ENCODE assay signal across 8 cellular contexts in the genomic region with DNA sequence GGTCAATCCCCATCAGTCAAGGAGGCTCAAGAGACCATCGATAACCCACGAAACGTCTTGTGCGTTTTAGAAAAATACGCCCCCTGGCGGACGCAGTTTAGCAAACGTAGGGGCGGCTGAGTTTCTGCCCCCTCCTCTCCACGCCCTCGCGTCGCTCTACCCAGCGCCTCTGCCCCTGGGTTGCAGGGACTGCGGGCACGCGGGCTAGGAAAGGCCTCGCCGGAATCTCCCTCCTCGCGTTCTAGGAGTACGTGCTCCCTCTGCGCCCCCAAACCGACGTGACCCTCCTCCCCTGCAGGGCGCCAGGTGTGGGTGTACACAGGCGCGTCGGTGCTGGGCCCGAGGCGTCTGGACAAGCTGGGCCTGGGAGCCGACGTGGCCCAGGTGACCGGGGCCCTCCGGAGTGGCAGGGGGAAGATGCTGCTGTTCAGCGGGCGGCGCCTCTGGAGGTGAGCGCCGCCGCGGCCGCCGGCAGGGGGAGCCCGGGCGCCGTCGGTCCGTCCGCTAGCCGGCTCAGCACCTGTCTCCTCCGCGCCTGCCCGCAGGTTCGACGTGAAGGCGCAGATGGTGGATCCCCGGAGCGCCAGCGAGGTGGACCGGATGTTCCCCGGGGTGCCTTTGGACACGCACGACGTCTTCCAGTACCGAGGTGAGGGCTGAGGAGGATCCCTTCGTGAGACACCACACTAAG. TPM values are rescaled to one million over a fixed set of nuclear protein-coding genes. Genes with fewer than 3 reads are reported as not detected.
DNase-seq lines count a peak whose midpoint lies in the region; ATAC-seq, FAIRE-seq and TF ChIP-seq lines count a peak whose summit lies in the region.

No MANE protein-coding gene starts in this region.

- peaks cover 10% of the 10 kb centered on the region for H3K4me1 ChIP-seq in GM12878 (ENCODE audit: control insufficient read depth, insufficient read depth, low read length)

- no peak overlapping the region for H3K4me3 ChIP-seq in GM12878

- SMC1A ChIA-PET in GM12878 (lab: Charles Lee; ENCODE audit: uncharacterized antibody, unreplicated experiment) = interaction anchor here (0.6 to 2.0 kb wide), 17 partner anchors 12 to 472 kb away, joined by 3 to 12 read pairs (median 4); a partner anchor contains a TSS

- no peaks in the 10 kb centered on the region; the same call in 2 of the 3 replicates for H3K9me3 ChIP-seq in GM12878 (replicated peaks; ENCODE audit: control insufficient read depth, insufficient read depth, low read length)

- H3K79me2 ChIP-seq in GM12878 (ENCODE audit: control insufficient read depth, insufficient read depth, low read length) = no peaks in the 10 kb centered on the region

- 3% methylated on average over 64 of the region's 67 CpGs for WGBS in GM12878 (ENCODE audit: insufficient coverage, insufficient replicate concordance, low lambda C conversion rate, missing lambda C conversion rate)

- H3K36me3 ChIP-seq in GM12878 (ENCODE audit: control insufficient read depth in 2 of 2, insufficient read depth in 2 of 2, low read length in 1 of 2) = no peaks in the 10 kb centered on the region

- no peak overlapping the region for H3K27ac ChIP-seq in GM12878 (ENCODE audit: control insufficient read depth, insufficient read depth)

- H3K27ac Mint-ChIP-seq in HFFc6 = no peak overlapping the region

- POLR2A ChIA-PET in GM12878 (lab: Charles Lee) = interaction anchor here (0.7 kb wide), 1 partner anchor 105 kb away, joined by 6 read pairs; no protein-coding TSS in a partner anchor

- peaks cover 6% of the 10 kb centered on the region; the same call in 1 of the 2 replicates for H3K36me3 Mint-ChIP-seq in HFFc6 (ENCODE audit: low read depth)

- H3K4me1 Mint-ChIP-seq in HFFc6 (ENCODE audit: low read depth) = peaks cover 11% of the 10 kb centered on the region; the same call in 1 of the 2 replicates

- no peaks in the 10 kb centered on the region for H4K20me1 ChIP-seq in GM12878 (ENCODE audit: control insufficient read depth, insufficient read depth)

- RAD21 ChIA-PET in GM12878 (lab: Charles Lee; ENCODE audit: unreplicated experiment) = interaction anchor here (0.7 to 6.6 kb wide), 16 partner anchors 9 to 424 kb away, joined by 3 to 66 read pairs (median 4); a partner anchor contains a TSS

- no peak overlapping the region for H3K9ac ChIP-seq in GM12878 (ENCODE audit: control insufficient read depth, insufficient read depth, low read length)

- FAIRE-seq in GM12878 (lab: Jason Lieb, UNC) = peak; percentile 57

- intact Hi-C loops in GM12878 (cut with micrococcal nuclease; ENCODE audit: unreplicated experiment) = loop anchor here (1.0 to 5.0 kb wide), 4 partner anchors 27 to 335 kb away; a partner anchor contains a TSS

- TF ChIP-seq POLR2A in GM12878 (IDR thresholded peaks at IDR 0.05; ENCODE audit: low read depth, low read length) = no peak

- no peak overlapping the region; the same call in 1 of the 2 replicates for H2AFZ ChIP-seq in GM12878 (ENCODE audit: control insufficient read depth, low read depth, low read length)

- CTCF ChIA-PET in GM12878 (lab: Yijun Ruan, JAX) = interaction anchor here (0.6 to 11.5 kb wide), 45 partner anchors 8 to 549 kb away, joined by 3 to 190 read pairs (median 5); a partner anchor contains a TSS

- peak; percentile 51 for TF ChIP-seq RAD21 in GM12878 (IDR thresholded peaks at IDR 0.05; ENCODE audit: insufficient read depth, low read depth, low read length)

- BruUV-seq in GM12878 (replicated peaks; lab: Mats Ljungman, UMichigan) = no TSS peak

- H3K4me2 ChIP-seq in GM12878 (ENCODE audit: control insufficient read depth, insufficient read depth) = peak overlapping the region; percentile 3; the same call in 1 of the 2 replicates

- DNase-seq in DMS53 (lab: John Stamatoyannopoulos, UW) (peak; percentile 91), HFFc6 (no peak), NCI-H2029 (lab: John Stamatoyannopoulos, UW) (peak; percentile 60), T1000 (lab: John Stamatoyannopoulos, UW) (peak; percentile 24), GM12878 (ENCODE audit: low read depth, low spot score) (no peak), islet precursor cell (peak; percentile 90)
- peak; percentile 68 for DNase-seq in stimulated activated CD4-positive, alpha-beta T cell treated with anti-CD3 and anti-CD28 coated beads, Interleukin-4, amount 100 ng/mL, for 24 hours

- no peak for TF ChIP-seq EP300 in GM12878 (IDR thresholded peaks at IDR 0.05; ENCODE audit: borderline replicate concordance in 1 of 2, control insufficient read depth in 1 of 2, low read depth in 2 of 2, low read length in 2 of 2)

- peak; percentile 88 for TF ChIP-seq CTCF in HFFc6 (IDR thresholded peaks at IDR 0.05)
- peak; percentile 60 to 83 (median 63) for TF ChIP-seq CTCF in GM12878 (IDR thresholded peaks at IDR 0.05 in 2 of 3, conservative IDR thresholded peaks at IDR 0.05 in 1 of 3; ENCODE audit: control insufficient read depth in 2 of 3, extremely low read depth in 1 of 3, insufficient read depth in 1 of 3, low read depth in 3 of 3, low read length in 3 of 3)

- in situ Hi-C loops in GM12878 (cut with MboI) = no loop called here

- H3K27me3 Mint-ChIP-seq in HFFc6 (ENCODE audit: insufficient read depth) = peaks cover 56% of the 10 kb centered on the region

- no peak overlapping the region for H3K4me3 Mint-ChIP-seq in HFFc6

- peaks cover 11 to 12% of the 10 kb centered on the region in 2 experiments; a peak in 3 of 4 replicates for H3K27me3 ChIP-seq in GM12878 (replicated peaks in 1 of 2; ENCODE audit: control insufficient read depth in 2 of 2, insufficient read depth in 2 of 2, low read length in 1 of 2)

- H3K9me3 Mint-ChIP-seq in HFFc6 = peaks cover 8% of the 10 kb centered on the region; the same call in 1 of the 2 replicates

- ATAC-seq in GM12878 (peak; percentile 94), HG02678 (IDR thresholded peaks at IDR 0.05; ENCODE audit: unreplicated experiment) (no peak)

RNA-seq across cellular contexts. Expression of a gene that starts 5.3 kb away (rescaled TPM):
- not detected for total RNA-seq in HFFc6 (2021; fragmentation: NEBNext Ultra II Directional; extraction: Animal tissue kit (Norgen Biotek cat#: 25700))
- total RNA-seq in GM12878 (2013; cell fraction: nucleolus; rRNA removed) = 0.15 TPM in 1 of 2 replicates, not detected in the other
- 0.06 and 0.49 TPM in 2 replicates for total RNA-seq in GM12878 (2014; rRNA removed)
- total RNA-seq in GM12878 (2014; rRNA removed; fragmentation: Illumina TruSeq; extraction: Trizol) = 0.09 TPM in 1 of 2 replicates, not detected in the other
- 0.23 and 0.48 TPM in 2 replicates for total RNA-seq in GM12878 (2021)
- polyA plus RNA-seq in GM12878 (2011; ENCODE audit: low read depth) = not detected
- 0.20 and 0.34 TPM in 2 replicates for polyA plus RNA-seq in GM12878 (2011; rRNA removed)
- polyA plus RNA-seq in GM12878 (2011; cell fraction: cytosol; rRNA removed) = 0.64 and 0.75 TPM in 2 replicates
- 1.8 TPM in 2 replicates for polyA plus RNA-seq in GM12878 (2011; cell fraction: nucleus; rRNA removed)
- polyA plus RNA-seq in GM12878 (2012) = 0.28 TPM in 2 replicates
- polyA plus RNA-seq in GM12878 (2014; fragmentation: Illumina TruSeq; extraction: Trizol) = 0.10 TPM in 1 of 2 replicates, not detected in the other
- under 1 TPM in 1 of 2 experiments, not detected in 1; 0.04 TPM for polyA plus RNA-seq in GM12878 (2014; fragmentation: Nextera tagmentation; extraction: Ambion mirVana)
- polyA plus RNA-seq in GM12878 (2014; rRNA removed) = 0.09 and 0.18 TPM in 2 replicates
- under 1 TPM; 0.09 to 0.20 TPM for polyA plus RNA-seq in GM12878 (2016; fragmentation: Nextera tagmentation; extraction: Ambion mirVana)
- polyA minus RNA-seq in GM12878 (2011; rRNA and poly(A)+ RNA removed) = 0.15 and 0.31 TPM in 2 replicates
- 0.94 and 1.0 TPM in 2 replicates for polyA minus RNA-seq in GM12878 (2011; cell fraction: cytosol; rRNA and poly(A)+ RNA removed)
- 0.36 TPM in 1 of 2 replicates, not detected in the other for polyA minus RNA-seq in GM12878 (2011; cell fraction: nucleus; rRNA and poly(A)+ RNA removed)

RNA-seq across cellular contexts. Expression of a gene that starts 15.0 kb away (rescaled TPM):
- total RNA-seq in HFFc6 (2021; fragmentation: NEBNext Ultra II Directional; extraction: Animal tissue kit (Norgen Biotek cat#: 25700)) = under 1 TPM in 5 of 6 experiments, not detected in 1; 0.18 to 0.82 (median 0.52) TPM
- total RNA-seq in GM12878 (2013; cell fraction: nucleolus; rRNA removed) = 0.23 TPM in 1 of 2 replicates, not detected in the other
- total RNA-seq in GM12878 (2014; rRNA removed) (0.05 and 0.34 TPM in 2 replicates), GM12878 (2014; rRNA removed; fragmentation: Illumina TruSeq; extraction: Trizol) (0.72 TPM in 1 of 2 replicates, not detected in the other), GM12878 (2021) (2.7 and 3.1 TPM in 2 replicates)
- not detected for polyA plus RNA-seq in GM12878 (2011; ENCODE audit: low read depth)
- polyA plus RNA-seq in GM12878 (2011; rRNA removed) (1.0 and 1.7 TPM in 2 replicates), GM12878 (2014; fragmentation: Illumina TruSeq; extraction: Trizol) (1.9 TPM in 1 of 2 replicates, not detected in the other), GM12878 (2014; fragmentation: Nextera tagmentation; extraction: Ambion mirVana) (under 1 TPM; 0.26 to 0.37 TPM), GM12878 (2014; rRNA removed) (1.3 and 1.6 TPM in 2 replicates), GM12878 (2016; fragmentation: Nextera tagmentation; extraction: Ambion mirVana) (1 to 10 TPM; 1.0 to 1.7 TPM)
- polyA plus RNA-seq in GM12878 (2011; cell fraction: cytosol; rRNA removed) = 2.2 and 6.3 TPM in 2 replicates
- polyA plus RNA-seq in GM12878 (2011; cell fraction: nucleus; rRNA removed) = 1.1 and 2.2 TPM in 2 replicates
- 2.6 and 3.2 TPM in 2 replicates for polyA plus RNA-seq in GM12878 (2012)
- polyA minus RNA-seq in GM12878 (2011; rRNA and poly(A)+ RNA removed) = 2.4 TPM in 1 of 2 replicates, not detected in the other
- not detected in 2 replicates for polyA minus RNA-seq in GM12878 (2011; cell fraction: cytosol; rRNA and poly(A)+ RNA removed)
- polyA minus RNA-seq in GM12878 (2011; cell fraction: nucleus; rRNA and poly(A)+ RNA removed) = 0.12 and 0.38 TPM in 2 replicates

RNA-seq across cellular contexts. Expression of a gene that starts 42.0 kb away (rescaled TPM):
- total RNA-seq in HFFc6 (2021; fragmentation: NEBNext Ultra II Directional; extraction: Animal tissue kit (Norgen Biotek cat#: 25700)) = 10 to 100 TPM; 13.1 to 14.6 (median 13.5) TPM
- total RNA-seq in GM12878 (2013; cell fraction: nucleolus; rRNA removed) = 110 and 127 TPM in 2 replicates
- 19.9 and 24.2 TPM in 2 replicates for total RNA-seq in GM12878 (2014; rRNA removed)
- 10.5 and 12.3 TPM in 2 replicates for total RNA-seq in GM12878 (2014; rRNA removed; fragmentation: Illumina TruSeq; extraction: Trizol)
- total RNA-seq in GM12878 (2021) = 25.0 and 30.1 TPM in 2 replicates
- 6.9 TPM for polyA plus RNA-seq in GM12878 (2011; ENCODE audit: low read depth)
- 5.0 and 11.4 TPM in 2 replicates for polyA plus RNA-seq in GM12878 (2011; rRNA removed)
- polyA plus RNA-seq in GM12878 (2011; cell fraction: cytosol; rRNA removed) = 13.1 and 18.1 TPM in 2 replicates
- polyA plus RNA-seq in GM12878 (2011; cell fraction: nucleus; rRNA removed) = 80.6 and 103 TPM in 2 replicates
- polyA plus RNA-seq in GM12878 (2012) = 13.7 and 15.3 TPM in 2 replicates
- polyA plus RNA-seq in GM12878 (2014; fragmentation: Illumina TruSeq; extraction: Trizol) = 3.4 and 12.5 TPM in 2 replicates
- polyA plus RNA-seq in GM12878 (2014; fragmentation: Nextera tagmentation; extraction: Ambion mirVana) = 1 to 10 TPM in 1 of 2 experiments, under 1 TPM in 1; 0.74 to 1.2 TPM
- polyA plus RNA-seq in GM12878 (2014; rRNA removed) = 24.8 and 27.2 TPM in 2 replicates
- polyA plus RNA-seq in GM12878 (2016; fragmentation: Nextera tagmentation; extraction: Ambion mirVana) = 10 to 100 TPM; 16.5 to 19.5 TPM
- 28.2 and 32.4 TPM in 2 replicates for polyA minus RNA-seq in GM12878 (2011; rRNA and poly(A)+ RNA removed)
- 6.3 and 9.9 TPM in 2 replicates for polyA minus RNA-seq in GM12878 (2011; cell fraction: cytosol; rRNA and poly(A)+ RNA removed)
- 45.3 and 81.1 TPM in 2 replicates for polyA minus RNA-seq in GM12878 (2011; cell fraction: nucleus; rRNA and poly(A)+ RNA removed)

Comparison
In these comparisons a context has a peak if more than half of its experiments do, and no peak if none do; other contexts are left out.
1. DNase-seq: peak in DMS53 (single experiment), NCI-H2029 (single experiment), T1000 (single experiment), islet precursor cell (single experiment) and stimulated activated CD4-positive, alpha-beta T cell treated with anti-CD3 and anti-CD28 coated beads, Interleukin-4, amount 100 ng/mL, for 24 hours (single experiment); none in HFFc6 (single experiment) and GM12878 (single experiment).